1 cellular context compared by ENCODE assay signal in the genomic region with DNA sequence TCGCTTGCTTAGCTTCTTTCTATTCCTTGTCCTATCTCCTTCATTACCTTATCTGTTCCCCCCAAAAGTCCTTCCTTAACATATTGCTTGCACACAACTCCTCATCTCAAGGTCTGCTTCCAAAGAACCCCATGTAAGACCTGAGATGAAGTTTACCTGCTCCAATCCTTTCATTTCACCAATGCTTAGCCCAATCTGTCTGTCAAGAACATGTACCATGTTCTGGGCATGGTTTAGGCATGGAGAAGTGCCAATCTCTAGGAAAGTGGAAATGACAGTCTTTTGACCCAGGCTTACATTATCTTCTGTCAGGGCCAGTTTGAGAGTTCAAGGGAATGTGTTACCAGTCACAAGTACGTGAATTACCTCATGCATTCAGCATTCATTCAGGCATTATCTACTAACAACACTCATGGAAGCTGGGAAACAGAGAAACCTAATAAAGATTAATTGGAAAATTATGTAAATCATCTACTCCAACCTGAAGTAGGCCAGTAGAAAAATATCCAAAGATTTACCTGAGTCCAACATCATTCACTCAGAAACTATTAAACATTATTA.
TF ChIP-seq lines count a peak whose summit lies in the region.

No MANE protein-coding gene starts in this region.

TF ChIP-seq in K562, 482 proteins besides CTCF, POLR2A, EP300 and RAD21 (continued from another document and continues in another):
- TF ChIP-seq, protein P1, sequence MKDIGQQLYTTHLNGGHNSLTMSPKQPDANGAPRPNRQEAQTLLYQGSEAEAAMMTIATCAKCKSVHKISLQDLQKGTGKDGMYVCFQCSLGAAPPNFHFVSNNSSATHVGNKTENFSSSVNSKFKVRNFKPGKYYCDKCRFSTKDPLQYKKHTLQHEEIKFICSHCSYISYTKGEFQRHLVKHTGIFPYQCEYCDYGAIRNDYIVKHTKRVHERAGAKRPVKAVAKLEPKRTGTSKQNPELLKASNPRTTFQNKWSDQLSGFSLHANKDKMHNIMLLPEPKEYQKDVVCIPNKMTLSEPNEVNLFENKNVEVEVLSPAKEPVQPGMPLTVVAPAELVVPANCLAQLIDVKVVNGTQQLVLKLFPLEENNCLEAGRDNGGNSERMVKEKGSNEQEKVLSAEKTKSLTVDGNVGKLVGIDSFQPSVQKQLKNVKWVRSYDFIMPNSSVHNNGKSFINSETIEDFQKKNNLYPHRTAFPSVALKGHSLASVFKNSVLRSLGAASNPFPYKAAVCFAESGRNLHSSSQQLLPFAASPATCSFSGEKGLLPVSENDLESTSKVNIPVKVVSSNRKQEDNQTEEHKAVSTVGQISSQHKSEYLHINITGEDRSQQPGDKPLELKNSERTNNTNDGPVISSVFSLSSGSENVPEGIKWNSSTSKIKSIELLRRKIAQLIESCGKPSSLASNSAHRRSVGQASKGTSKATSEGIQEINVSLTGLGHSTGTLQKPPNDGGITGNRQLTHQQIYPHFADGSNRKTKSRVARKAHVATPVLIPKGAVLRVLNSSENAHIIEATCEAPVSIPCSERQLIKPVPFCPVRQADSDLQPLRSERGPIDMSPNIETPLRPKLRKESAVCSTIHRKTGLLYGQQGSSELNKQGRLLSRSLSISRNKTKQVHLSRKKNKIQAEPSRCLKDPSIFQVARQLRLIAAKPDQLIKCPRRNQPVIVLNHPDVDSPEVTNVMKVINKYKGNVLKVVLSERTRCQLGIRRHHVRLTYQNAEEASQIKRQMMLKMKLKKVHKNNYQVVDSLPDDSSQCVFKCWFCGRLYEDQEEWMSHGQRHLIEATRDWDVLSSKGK (CRISPR knock-in tag; IDR thresholded peaks at IDR 0.05): no peak
- TF ChIP-seq ZNF184 (CRISPR knock-in tag; IDR thresholded peaks at IDR 0.05) (no peak), ASH1L (IDR thresholded peaks at IDR 0.05; ENCODE audit: borderline replicate concordance, low read depth, partially characterized antibody) (no peak), BMI1 (IDR thresholded peaks at IDR 0.05; ENCODE audit: low read length) (no peak), NFRKB (IDR thresholded peaks at IDR 0.05; ENCODE audit: low read depth) (no peak), MTA3 (IDR thresholded peaks at IDR 0.05; ENCODE audit: borderline replicate concordance) (no peak), SNIP1 (IDR thresholded peaks at IDR 0.05; ENCODE audit: low read depth) (no peak), KDM2B (CRISPR knock-in tag; IDR thresholded peaks at IDR 0.05) (no peak), OTX1 (CRISPR knock-in tag; IDR thresholded peaks at IDR 0.05) (no peak), RFX1 (IDR thresholded peaks at IDR 0.05) (no peak), SREBF2 (CRISPR knock-in tag; IDR thresholded peaks at IDR 0.05) (no peak), ZNF57 (CRISPR knock-in tag; IDR thresholded peaks at IDR 0.05) (no peak), TEAD1 (CRISPR knock-in tag; IDR thresholded peaks at IDR 0.05) (peak in 1 of 2 experiments; percentile 79; a peak in 1 of 4 replicates), ZBED1 (IDR thresholded peaks at IDR 0.05) (no peak), ZNF316 (IDR thresholded peaks at IDR 0.05) (no peak), PTTG1 (tag; IDR thresholded peaks at IDR 0.05; ENCODE audit: low read depth) (no peak), SRSF1 (IDR thresholded peaks at IDR 0.05; ENCODE audit: low read depth, low read length) (no peak), BRCA1 (IDR thresholded peaks at IDR 0.05) (no peak), BRCA1 (CRISPR knock-in tag; IDR thresholded peaks at IDR 0.05) (no peak), NR2C2 (CRISPR knock-in tag; IDR thresholded peaks at IDR 0.05) (no peak), NR2C2 (tag; IDR thresholded peaks at IDR 0.05) (no peak), RBBP5 (IDR thresholded peaks at IDR 0.05; ENCODE audit: borderline replicate concordance, insufficient read depth, low read length, poor library complexity, severe bottlenecking) (peak; percentile 79), MIER1 (IDR thresholded peaks at IDR 0.05; ENCODE audit: low read depth) (no peak), ZNF263 (CRISPR knock-in tag; IDR thresholded peaks at IDR 0.05; ENCODE audit: borderline replicate concordance) (no peak), TAF9B (IDR thresholded peaks at IDR 0.05; ENCODE audit: partially characterized antibody) (no peak), CBFA2T2 (conservative IDR thresholded peaks at IDR 0.05) (0 out of 2 replicates have a peak, but pooled peaks have one; percentile 15), NCOA4 (IDR thresholded peaks at IDR 0.05; ENCODE audit: partially characterized antibody) (no peak), LCOR (CRISPR knock-in tag; IDR thresholded peaks at IDR 0.05) (peak; percentile 79)
- TF ChIP-seq, protein P2, sequence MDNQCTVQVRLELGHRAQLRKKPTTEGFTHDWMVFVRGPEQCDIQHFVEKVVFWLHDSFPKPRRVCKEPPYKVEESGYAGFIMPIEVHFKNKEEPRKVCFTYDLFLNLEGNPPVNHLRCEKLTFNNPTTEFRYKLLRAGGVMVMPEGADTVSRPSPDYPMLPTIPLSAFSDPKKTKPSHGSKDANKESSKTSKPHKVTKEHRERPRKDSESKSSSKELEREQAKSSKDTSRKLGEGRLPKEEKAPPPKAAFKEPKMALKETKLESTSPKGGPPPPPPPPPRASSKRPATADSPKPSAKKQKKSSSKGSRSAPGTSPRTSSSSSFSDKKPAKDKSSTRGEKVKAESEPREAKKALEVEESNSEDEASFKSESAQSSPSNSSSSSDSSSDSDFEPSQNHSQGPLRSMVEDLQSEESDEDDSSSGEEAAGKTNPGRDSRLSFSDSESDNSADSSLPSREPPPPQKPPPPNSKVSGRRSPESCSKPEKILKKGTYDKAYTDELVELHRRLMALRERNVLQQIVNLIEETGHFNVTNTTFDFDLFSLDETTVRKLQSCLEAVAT (IDR thresholded peaks at IDR 0.05): no peak
- TF ChIP-seq, protein P3, sequence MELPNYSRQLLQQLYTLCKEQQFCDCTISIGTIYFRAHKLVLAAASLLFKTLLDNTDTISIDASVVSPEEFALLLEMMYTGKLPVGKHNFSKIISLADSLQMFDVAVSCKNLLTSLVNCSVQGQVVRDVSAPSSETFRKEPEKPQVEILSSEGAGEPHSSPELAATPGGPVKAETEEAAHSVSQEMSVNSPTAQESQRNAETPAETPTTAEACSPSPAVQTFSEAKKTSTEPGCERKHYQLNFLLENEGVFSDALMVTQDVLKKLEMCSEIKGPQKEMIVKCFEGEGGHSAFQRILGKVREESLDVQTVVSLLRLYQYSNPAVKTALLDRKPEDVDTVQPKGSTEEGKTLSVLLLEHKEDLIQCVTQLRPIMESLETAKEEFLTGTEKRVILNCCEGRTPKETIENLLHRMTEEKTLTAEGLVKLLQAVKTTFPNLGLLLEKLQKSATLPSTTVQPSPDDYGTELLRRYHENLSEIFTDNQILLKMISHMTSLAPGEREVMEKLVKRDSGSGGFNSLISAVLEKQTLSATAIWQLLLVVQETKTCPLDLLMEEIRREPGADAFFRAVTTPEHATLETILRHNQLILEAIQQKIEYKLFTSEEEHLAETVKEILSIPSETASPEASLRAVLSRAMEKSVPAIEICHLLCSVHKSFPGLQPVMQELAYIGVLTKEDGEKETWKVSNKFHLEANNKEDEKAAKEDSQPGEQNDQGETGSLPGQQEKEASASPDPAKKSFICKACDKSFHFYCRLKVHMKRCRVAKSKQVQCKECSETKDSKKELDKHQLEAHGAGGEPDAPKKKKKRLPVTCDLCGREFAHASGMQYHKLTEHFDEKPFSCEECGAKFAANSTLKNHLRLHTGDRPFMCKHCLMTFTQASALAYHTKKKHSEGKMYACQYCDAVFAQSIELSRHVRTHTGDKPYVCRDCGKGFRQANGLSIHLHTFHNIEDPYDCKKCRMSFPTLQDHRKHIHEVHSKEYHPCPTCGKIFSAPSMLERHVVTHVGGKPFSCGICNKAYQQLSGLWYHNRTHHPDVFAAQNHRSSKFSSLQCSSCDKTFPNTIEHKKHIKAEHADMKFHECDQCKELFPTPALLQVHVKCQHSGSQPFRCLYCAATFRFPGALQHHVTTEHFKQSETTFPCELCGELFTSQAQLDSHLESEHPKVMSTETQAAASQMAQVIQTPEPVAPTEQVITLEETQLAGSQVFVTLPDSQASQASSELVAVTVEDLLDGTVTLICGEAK (IDR thresholded peaks at IDR 0.05): no peak
- TF ChIP-seq, protein P3 (CRISPR knock-in tag; IDR thresholded peaks at IDR 0.05): no peak
- TF ChIP-seq, protein P4, sequence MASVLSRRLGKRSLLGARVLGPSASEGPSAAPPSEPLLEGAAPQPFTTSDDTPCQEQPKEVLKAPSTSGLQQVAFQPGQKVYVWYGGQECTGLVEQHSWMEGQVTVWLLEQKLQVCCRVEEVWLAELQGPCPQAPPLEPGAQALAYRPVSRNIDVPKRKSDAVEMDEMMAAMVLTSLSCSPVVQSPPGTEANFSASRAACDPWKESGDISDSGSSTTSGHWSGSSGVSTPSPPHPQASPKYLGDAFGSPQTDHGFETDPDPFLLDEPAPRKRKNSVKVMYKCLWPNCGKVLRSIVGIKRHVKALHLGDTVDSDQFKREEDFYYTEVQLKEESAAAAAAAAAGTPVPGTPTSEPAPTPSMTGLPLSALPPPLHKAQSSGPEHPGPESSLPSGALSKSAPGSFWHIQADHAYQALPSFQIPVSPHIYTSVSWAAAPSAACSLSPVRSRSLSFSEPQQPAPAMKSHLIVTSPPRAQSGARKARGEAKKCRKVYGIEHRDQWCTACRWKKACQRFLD (CRISPR knock-in tag; IDR thresholded peaks at IDR 0.05): no peak
- TF ChIP-seq, protein P5, sequence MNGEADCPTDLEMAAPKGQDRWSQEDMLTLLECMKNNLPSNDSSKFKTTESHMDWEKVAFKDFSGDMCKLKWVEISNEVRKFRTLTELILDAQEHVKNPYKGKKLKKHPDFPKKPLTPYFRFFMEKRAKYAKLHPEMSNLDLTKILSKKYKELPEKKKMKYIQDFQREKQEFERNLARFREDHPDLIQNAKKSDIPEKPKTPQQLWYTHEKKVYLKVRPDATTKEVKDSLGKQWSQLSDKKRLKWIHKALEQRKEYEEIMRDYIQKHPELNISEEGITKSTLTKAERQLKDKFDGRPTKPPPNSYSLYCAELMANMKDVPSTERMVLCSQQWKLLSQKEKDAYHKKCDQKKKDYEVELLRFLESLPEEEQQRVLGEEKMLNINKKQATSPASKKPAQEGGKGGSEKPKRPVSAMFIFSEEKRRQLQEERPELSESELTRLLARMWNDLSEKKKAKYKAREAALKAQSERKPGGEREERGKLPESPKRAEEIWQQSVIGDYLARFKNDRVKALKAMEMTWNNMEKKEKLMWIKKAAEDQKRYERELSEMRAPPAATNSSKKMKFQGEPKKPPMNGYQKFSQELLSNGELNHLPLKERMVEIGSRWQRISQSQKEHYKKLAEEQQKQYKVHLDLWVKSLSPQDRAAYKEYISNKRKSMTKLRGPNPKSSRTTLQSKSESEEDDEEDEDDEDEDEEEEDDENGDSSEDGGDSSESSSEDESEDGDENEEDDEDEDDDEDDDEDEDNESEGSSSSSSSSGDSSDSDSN (IDR thresholded peaks at IDR 0.05; ENCODE audit: borderline replicate concordance in 1 of 2, low read depth in 2 of 2, low read length in 2 of 2): no peak
